In genomic region chr21:18722193-18722592, GRCh38 we compare ENCODE assay signal across 26 cellular contexts.
"Had no signal": no experiment of that assay in that cellular context is flagged by ENCODE, and none has a peak within 500 bp of the region (broad histone marks: within the 10 kb centered on the region; RNA-seq: fewer than 3 reads in every experiment).

No MANE protein-coding gene starts in this region.

- H3K9me3 Mint-ChIP-seq: stimulated activated memory B cell treated with anti-CD40 and anti-IgM and Interleukin-4, amounts not matched to agents 10 μg/mL and 1 μg/mL and 100 μg/mL, for 72 hours had no signal

- H3K27me3 Mint-ChIP-seq: activated naive CD8-positive, alpha-beta T cell; central memory CD8-positive, alpha-beta T cell; natural killer cell treated with Interleukin-12 subunit alpha and Interleukin-12 subunit beta and Interleukin-15 and Interleukin-18, amount 100 ng/mL, for 72 hours; progenitor cell of endocrine pancreas; stimulated activated memory B cell treated with anti-CD40 and anti-IgM and Interleukin-4, amounts not matched to agents 10 μg/mL and 1 μg/mL and 100 μg/mL, for 72 hours had no signal

- DNase-seq: activated CD4-positive, alpha-beta T cell treated with anti-CD3 and anti-CD28 coated beads for 48 hours; activated CD4-positive, alpha-beta T cell treated with anti-CD3 and anti-CD28 coated beads, Interleukin-2, amount 50 U/mL, for 48 hours; activated CD8-positive, alpha-beta memory T cell treated with anti-CD3 and anti-CD28 coated beads for 24 hours; activated effector memory CD4-positive, alpha-beta T cell treated with Interleukin-2 at 50 U/mL for 16 hours; activated naive CD4-positive, alpha-beta T cell treated with Interleukin-2 at 50 U/mL for 16 hours; anterior cingulate cortex; colonic mucosa; effector CD8-positive, alpha-beta T cell; gastrocnemius medialis; glutamatergic neuron; left ventricle myocardium inferior; mucosa of descending colon; stimulated activated CD4-positive, alpha-beta T cell treated with anti-CD3 and anti-CD28 coated beads, Interleukin-1b, Interleukin-23, amount 100 ng/mL, for 48 hours; stimulated activated CD4-positive, alpha-beta T cell treated with anti-CD3 and anti-CD28 coated beads, Interleukin-4, amount 100 ng/mL, for 4 hours; stimulated activated CD8-positive, alpha-beta memory T cell treated with anti-CD3 and anti-CD28 coated beads, Interleukin-4, amount 100 ng/mL, for 48 hours; stomach; thyroid gland; upper lobe of left lung; WERI-Rb-1 had no signal

- ATAC-seq: activated CD4-positive, CD25-positive, alpha-beta regulatory T cell treated with anti-CD3 and anti-CD28 coated beads, Interleukin-2, amount 50 U/mL, for 24 hours; gastrocnemius medialis; mucosa of descending colon; natural killer cell treated with Interleukin-12 subunit alpha and Interleukin-12 subunit beta and Interleukin-15 and Interleukin-18, amount 100 ng/mL, for 72 hours; sciatic nerve; stimulated activated memory B cell treated with anti-CD40 and anti-IgM and Interleukin-4, amounts not matched to agents 10 μg/mL and 1 μg/mL and 100 μg/mL, for 72 hours had no signal

- H3K4me1 Mint-ChIP-seq: central memory CD8-positive, alpha-beta T cell; stimulated activated memory B cell treated with anti-CD40 and anti-IgM and Interleukin-4, amounts not matched to agents 10 μg/mL and 1 μg/mL and 100 μg/mL, for 72 hours had no signal

- H3K27ac Mint-ChIP-seq: activated naive CD8-positive, alpha-beta T cell; natural killer cell treated with Interleukin-12 subunit alpha and Interleukin-12 subunit beta and Interleukin-15 and Interleukin-18, amount 100 ng/mL, for 72 hours; progenitor cell of endocrine pancreas; stimulated activated memory B cell treated with anti-CD40 and anti-IgM and Interleukin-4, amounts not matched to agents 10 μg/mL and 1 μg/mL and 100 μg/mL, for 72 hours had no signal

- H3K4me3 Mint-ChIP-seq: activated naive CD8-positive, alpha-beta T cell; central memory CD8-positive, alpha-beta T cell; natural killer cell treated with Interleukin-12 subunit alpha and Interleukin-12 subunit beta and Interleukin-15 and Interleukin-18, amount 100 ng/mL, for 72 hours; stimulated activated memory B cell treated with anti-CD40 and anti-IgM and Interleukin-4, amounts not matched to agents 10 μg/mL and 1 μg/mL and 100 μg/mL, for 72 hours had no signal

- H3K36me3 Mint-ChIP-seq: activated naive CD8-positive, alpha-beta T cell; stimulated activated memory B cell treated with anti-CD40 and anti-IgM and Interleukin-4, amounts not matched to agents 10 μg/mL and 1 μg/mL and 100 μg/mL, for 72 hours had no signal
